Comparison of ENCODE assay signal across 8 cellular contexts in genomic region chr9:137253717-137254623, GRCh38. TPM values are rescaled to one million over a fixed set of nuclear protein-coding genes. Genes with fewer than 3 reads are reported as not detected.
A peak's percentile ranks its signal among the peaks of the same experiment; 100 is the strongest.
DNase-seq lines count a peak whose midpoint lies in the region; ATAC-seq lines count a peak whose summit lies in the region.

No MANE protein-coding gene starts in this region.

- no peaks in the 10 kb centered on the region for H3K9me3 Mint-ChIP-seq in naive thymus-derived CD8-positive, alpha-beta T cell

- POLR2A ChIA-PET in naive thymus-derived CD8-positive, alpha-beta T cell (lab: Charles Lee), result interaction anchor here (0.6 to 8.2 kb wide), 15 partner anchors 11 to 326 kb away, joined by 3 to 139 read pairs (median 4); partner anchors contain the start of genes MAN1B1, NRARP, PNPLA7 and SSNA1

- H3K9ac ChIP-seq in Karpas-422 (ENCODE audit: low read length), result peak overlapping the region; percentile 81

- ATAC-seq in naive thymus-derived CD8-positive, alpha-beta T cell, result no peak

- peak overlapping the region in 8 of 10 donors; percentile 53 to 89 (median 78) for H3K27ac Mint-ChIP-seq in naive thymus-derived CD8-positive, alpha-beta T cell

- H3K9me3 ChIP-seq in Karpas-422 (ENCODE audit: low read length), result no peaks in the 10 kb centered on the region

- peak overlapping the region; percentile 92 for H3K4me2 ChIP-seq in Karpas-422 (ENCODE audit: low read depth, low read length, poor library complexity, severe bottlenecking)

- H2AFZ ChIP-seq in Karpas-422 (ENCODE audit: low read length), result no peak overlapping the region

- H3K79me2 ChIP-seq in Karpas-422 (ENCODE audit: low read length), result peaks cover 19% of the 10 kb centered on the region

- H3K36me3 ChIP-seq in Karpas-422 (ENCODE audit: insufficient read depth, low read length), result peaks cover 12% of the 10 kb centered on the region

- H4K20me1 ChIP-seq in Karpas-422 (ENCODE audit: insufficient read depth, low read depth, low read length), result peaks cover 14% of the 10 kb centered on the region; the same call in 1 of the 2 replicates

- H3K9me2 ChIP-seq in Karpas-422 (replicated peaks; ENCODE audit: insufficient read depth, low read length), result no peaks in the 10 kb centered on the region

- H3K4me3 ChIP-seq in Karpas-422 (ENCODE audit: low read length), result peak overlapping the region; percentile 69

- H3K27ac ChIP-seq in Karpas-422 (ENCODE audit: low read length) (no peak overlapping the region), cingulate gyrus (ENCODE audit: low read depth, low read length) (peak overlapping the region; percentile 81)

- peaks cover 50% of the 10 kb centered on the region for H3K4me1 ChIP-seq in Karpas-422 (ENCODE audit: low read length)

- DNase-seq in AG08395 (ENCODE audit: low spot score) (peak; percentile 13), Karpas-422 (no peak), NCI-H2029 treated with DMSO at 0.1 percent for 48 hours (lab: John Stamatoyannopoulos, UW) (no peak), RKO (ENCODE audit: low spot score) (no peak), germinal center (ENCODE audit: low spot score) (no peak), iPS-NIHi11 (ENCODE audit: low spot score) (no peak)
- DNase-seq in naive thymus-derived CD8-positive, alpha-beta T cell, result no peak

- H3K4me3 Mint-ChIP-seq in naive thymus-derived CD8-positive, alpha-beta T cell, result peak overlapping the region; percentile 79 to 92 (median 86)

- no peaks in the 10 kb centered on the region for H3K27me3 Mint-ChIP-seq in naive thymus-derived CD8-positive, alpha-beta T cell

- peaks cover 4 to 20% (median 12%) of the 10 kb centered on the region in 4 donors for H3K4me1 Mint-ChIP-seq in naive thymus-derived CD8-positive, alpha-beta T cell

- H3K36me3 Mint-ChIP-seq in naive thymus-derived CD8-positive, alpha-beta T cell, result peaks cover 0 to 8% (median 0%) of the 10 kb centered on the region in 3 donors

- no peaks in the 10 kb centered on the region for H3K27me3 ChIP-seq in Karpas-422 (ENCODE audit: low read length)

RNA-seq across cellular contexts. Expression of gene NELFB, which starts 1.2 kb away (rescaled TPM):
- 17.8 and 42.7 TPM in 2 replicates for total RNA-seq in Karpas-422 (2014; rRNA removed; shearing (Covaris generic); ENCODE audit: low replicate concordance)
- total RNA-seq in naive thymus-derived CD8-positive, alpha-beta T cell, result 10 to 100 TPM; 42.4 to 45.9 TPM
- 10 to 100 TPM; 20.4 to 29.7 (median 25.0) TPM for polyA plus RNA-seq in naive thymus-derived CD8-positive, alpha-beta T cell

RNA-seq across cellular contexts. Expression of gene STPG3, which starts 2.9 kb away (rescaled TPM):
- total RNA-seq in Karpas-422 (2014; rRNA removed; shearing (Covaris generic); ENCODE audit: low replicate concordance), result 0.61 and 0.86 TPM in 2 replicates
- not detected for total RNA-seq in naive thymus-derived CD8-positive, alpha-beta T cell
- polyA plus RNA-seq in naive thymus-derived CD8-positive, alpha-beta T cell, result not detected

RNA-seq across cellular contexts. Expression of gene TUBB4B, which starts 12.9 kb away (rescaled TPM):
- total RNA-seq in Karpas-422 (2014; rRNA removed; shearing (Covaris generic); ENCODE audit: low replicate concordance), result 97.1 and 152 TPM in 2 replicates
- 10 to 100 TPM; 60.2 TPM for total RNA-seq in naive thymus-derived CD8-positive, alpha-beta T cell
- polyA plus RNA-seq in naive thymus-derived CD8-positive, alpha-beta T cell, result 10 to 100 TPM; 10.8 to 23.4 (median 22.5) TPM

RNA-seq across cellular contexts. Expression of gene SLC34A3, which starts 23.3 kb away (rescaled TPM):
- not detected in 2 replicates for total RNA-seq in Karpas-422 (2014; rRNA removed; shearing (Covaris generic); ENCODE audit: low replicate concordance)
- total RNA-seq in naive thymus-derived CD8-positive, alpha-beta T cell, result not detected
- polyA plus RNA-seq in naive thymus-derived CD8-positive, alpha-beta T cell, result not detected

RNA-seq across cellular contexts. Expression of gene TOR4A, which starts 23.6 kb away (rescaled TPM):
- total RNA-seq in Karpas-422 (2014; rRNA removed; shearing (Covaris generic); ENCODE audit: low replicate concordance), result 8.8 and 19.2 TPM in 2 replicates
- 1 to 10 TPM in 1 of 2 experiments, under 1 TPM in 1; 0.91 to 1.4 TPM for total RNA-seq in naive thymus-derived CD8-positive, alpha-beta T cell
- polyA plus RNA-seq in naive thymus-derived CD8-positive, alpha-beta T cell, result under 1 TPM in 2 of 3 donors, not detected in 1; 0.12 to 0.15 TPM
